In genomic region chrX:155251391-155251790, GRCh38 we compare ENCODE assay signal across 30 cellular contexts. TPM values are rescaled to one million over a fixed set of nuclear protein-coding genes. Genes with fewer than 3 reads are reported as not detected.
"Had no signal": no experiment of that assay in that cellular context is flagged by ENCODE, and none has a peak within 500 bp of the region (broad histone marks: within the 10 kb centered on the region; RNA-seq: fewer than 3 reads in every experiment).

No MANE protein-coding gene starts in this region.

- H3K4me1 ChIP-seq: colonic mucosa, esophagus muscularis mucosa, esophagus squamous epithelium, foreskin keratinocyte, gastrocnemius medialis, gastroesophageal sphincter, heart left ventricle, heart right ventricle had no signal

- H3K27me3 ChIP-seq: colonic mucosa, esophagus muscularis mucosa, esophagus squamous epithelium, foreskin keratinocyte, gastrocnemius medialis, gastroesophageal sphincter, heart left ventricle, heart right ventricle had no signal

- H3K36me3 ChIP-seq: colonic mucosa, esophagus muscularis mucosa, esophagus squamous epithelium, gastrocnemius medialis, gastroesophageal sphincter, heart left ventricle, heart right ventricle had no signal

- H3K27me3 Mint-ChIP-seq: dendritic cell treated with granulocyte-macrophage colony-stimulating factor and Interleukin-4, amounts not matched to agents 40 ng/mL and 50 ng/mL, for 4 days; effector memory CD8-positive, alpha-beta T cell had no signal

- DNase-seq: colonic mucosa; cortex of kidney; dermis blood vessel endothelial cell; dorsolateral prefrontal cortex; effector CD4-positive, alpha-beta T cell; effector CD8-positive, alpha-beta T cell; effector memory CD4-positive, alpha-beta T cell; effector memory CD8-positive, alpha-beta T cell; endodermal cell; erythroblast; esophagus squamous epithelium; foreskin fibroblast; foreskin keratinocyte; foreskin melanocyte; gastrocnemius medialis; glutamatergic neuron; head of caudate nucleus; heart left ventricle; heart right ventricle had no signal

- H3K27ac ChIP-seq: colonic mucosa, coronary artery, dorsolateral prefrontal cortex, epithelial cell of prostate, esophagus muscularis mucosa, esophagus squamous epithelium, foreskin keratinocyte, gastrocnemius medialis, gastroesophageal sphincter, heart left ventricle, heart right ventricle had no signal

- FAIRE-seq: endometrium, endothelial cell of umbilical vein, frontal cortex had no signal

- H3K4me3 ChIP-seq: colonic mucosa, coronary artery, dorsolateral prefrontal cortex, esophagus muscularis mucosa, esophagus squamous epithelium, gastrocnemius medialis, gastroesophageal sphincter, heart left ventricle, heart right ventricle had no signal

- H3K9me3 ChIP-seq: colonic mucosa, esophagus muscularis mucosa, esophagus squamous epithelium, gastrocnemius medialis, gastroesophageal sphincter, heart left ventricle, heart right ventricle had no signal

- ATAC-seq: effector memory CD8-positive, alpha-beta T cell; esophagus mucosa; foreskin keratinocyte; gastrocnemius medialis; gastroesophageal sphincter; heart left ventricle; heart right ventricle had no signal

- H3K4me3 Mint-ChIP-seq: dendritic cell treated with granulocyte-macrophage colony-stimulating factor and Interleukin-4, amounts not matched to agents 40 ng/mL and 50 ng/mL, for 4 days; effector memory CD8-positive, alpha-beta T cell; endodermal cell had no signal

- H3K27ac Mint-ChIP-seq: dendritic cell treated with granulocyte-macrophage colony-stimulating factor and Interleukin-4, amounts not matched to agents 40 ng/mL and 50 ng/mL, for 4 days; effector memory CD8-positive, alpha-beta T cell; endodermal cell had no signal

- H3K9me3 Mint-ChIP-seq: dendritic cell treated with granulocyte-macrophage colony-stimulating factor and Interleukin-4, amounts not matched to agents 40 ng/mL and 50 ng/mL, for 4 days; effector memory CD8-positive, alpha-beta T cell had no signal

- H3K4me1 Mint-ChIP-seq: endodermal cell had no signal

RNA-seq across cellular contexts. Expression of gene RAB39B, which starts 12.9 kb away (rescaled TPM):
- total RNA-seq: endothelial cell of umbilical vein, epithelial cell of proximal tubule, esophagus mucosa, foreskin keratinocyte, glomerular endothelial cell had no signal
